26 cellular contexts compared by ENCODE assay signal in genomic region chr1:207079706-207080246, GRCh38. TPM values are rescaled to one million over a fixed set of nuclear protein-coding genes. Genes with fewer than 3 reads are reported as not detected.
DNase-seq lines count a peak whose midpoint lies in the region; TF ChIP-seq lines count a peak whose summit lies in the region.
"Had no signal": no experiment of that assay in that cellular context is flagged by ENCODE, and none has a peak within 500 bp of the region (broad histone marks: within the 10 kb centered on the region; RNA-seq: fewer than 3 reads in every experiment).

No MANE protein-coding gene starts in this region.

- H3K79me2 ChIP-seq in trophoblast cell (ENCODE audit: control insufficient read depth, insufficient read depth, low read length, poor library complexity) = no peaks in the 10 kb centered on the region

- H3K4me3 ChIP-seq in trophoblast cell (ENCODE audit: low read depth, low read length) = peak overlapping the region; percentile 4
- H3K4me3 ChIP-seq: GM23248 had no signal

- no peaks in the 10 kb centered on the region for H3K27me3 ChIP-seq in trophoblast cell (ENCODE audit: insufficient read depth, low read length)

- no peak overlapping the region for H2AK5ac ChIP-seq in trophoblast cell (ENCODE audit: low read length)

- H3K9me3 ChIP-seq in trophoblast cell (ENCODE audit: insufficient read depth, low read depth, low read length) = peaks cover 2% of the 10 kb centered on the region

- H3K27ac ChIP-seq in trophoblast cell (ENCODE audit: low read depth, low read length) = no peak overlapping the region
- H3K27ac ChIP-seq: 22Rv1, GM23248, KMS-11, RWPE1 had no signal

- no peak overlapping the region for H4K12ac ChIP-seq in trophoblast cell (ENCODE audit: low read depth, low read length)

- H3K27ac Mint-ChIP-seq in chondrocyte (ENCODE audit: unreplicated experiment) = no peak overlapping the region

- no peak overlapping the region for H3K4me2 ChIP-seq in trophoblast cell (ENCODE audit: low read length)
- H3K4me2 ChIP-seq: KMS-11 had no signal

- no peak overlapping the region for H2BK120ac ChIP-seq in trophoblast cell (ENCODE audit: insufficient read depth, low read length, poor library complexity)

- WGBS in trophoblast cell (ENCODE audit: extremely low coverage, insufficient coverage, insufficient read length) = no CpG with 5 or more reads among the region's 6 CpGs

- H3K4me3 Mint-ChIP-seq in chondrocyte (ENCODE audit: unreplicated experiment) = no peak overlapping the region

- no peak overlapping the region for H3K18ac ChIP-seq in trophoblast cell (ENCODE audit: low read length)

- H3K4me1 ChIP-seq in trophoblast cell (ENCODE audit: control insufficient read depth in 1 of 2, insufficient read depth in 2 of 2, low read length in 2 of 2) = peaks cover under 1% of the 10 kb centered on the region in 2 experiments

- peaks cover 3% of the 10 kb centered on the region for H3K27me3 Mint-ChIP-seq in chondrocyte (ENCODE audit: low read depth)

- H3K36me3 Mint-ChIP-seq in chondrocyte (ENCODE audit: low read depth) = peaks cover 4% of the 10 kb centered on the region

- DNase-seq in A172 (ENCODE audit: low spot score) = peak; percentile 66
- DNase-seq in M059J (ENCODE audit: low read depth) = peak; percentile 49
- peak; percentile 49 for DNase-seq in kidney tubule cell (ENCODE audit: low spot score)
- no peak for DNase-seq in trophoblast cell
- DNase-seq in pons (ENCODE audit: low spot score) = no peak
- DNase-seq in NCI-H2227 treated with DMSO at 0.1 percent for 48 hours (lab: John Stamatoyannopoulos, UW) = no peak
- DNase-seq in chondrocyte (ENCODE audit: low spot score) = no peak
- DNase-seq in COLO668 (lab: John Stamatoyannopoulos, UW; ENCODE audit: unreplicated experiment) = no peak
- DNase-seq: DMS53, GM23248, H7, IMR-90, NCI-H1092 treated with DMSO at 0.1 percent for 48 hours, NCI-H1436, NCI-H187, NCI-H2081 treated with DMSO at 0.1 percent for 48 hours, NCI-H2171 treated with DMSO at 0.1 percent for 48 hours, NCI-H446 treated with DMSO at 0.1 percent for 48 hours, NCI-H526 treated with DMSO at 0.1 percent for 48 hours, SHP77 had no signal

- TF ChIP-seq CTCF in chondrocyte (IDR thresholded peaks at IDR 0.05) = no peak

- no peak overlapping the region for H4K91ac ChIP-seq in trophoblast cell (ENCODE audit: low read depth, low read length)

- H3K4me1 Mint-ChIP-seq in chondrocyte (ENCODE audit: low read depth) = peaks cover 9% of the 10 kb centered on the region

- no peak overlapping the region for H3K9ac ChIP-seq in trophoblast cell (ENCODE audit: low read length)
- H3K9ac ChIP-seq: GM23248, KMS-11 had no signal

- no peak overlapping the region for H2AFZ ChIP-seq in trophoblast cell (ENCODE audit: insufficient read depth, low read length, poor library complexity)
- H2AFZ ChIP-seq: GM23248 had no signal

- H3K23ac ChIP-seq in trophoblast cell (ENCODE audit: low read length) = no peak overlapping the region

- no peaks in the 10 kb centered on the region for H3K79me1 ChIP-seq in trophoblast cell (ENCODE audit: low read length)

- H3K14ac ChIP-seq in trophoblast cell (ENCODE audit: low read length) = no peak overlapping the region

- H2BK5ac ChIP-seq in trophoblast cell (ENCODE audit: low read depth, low read length, poor library complexity) = no peak overlapping the region

- H3K36me3 ChIP-seq in trophoblast cell (ENCODE audit: control insufficient read depth in 1 of 2, insufficient read depth in 2 of 2, low read length in 2 of 2) = peaks cover 2 to 5% of the 10 kb centered on the region in 2 experiments

- H4K8ac ChIP-seq in trophoblast cell (ENCODE audit: low read depth, low read length) = no peak overlapping the region

- H2BK12ac ChIP-seq in trophoblast cell (ENCODE audit: low read length) = no peak overlapping the region

- no peaks in the 10 kb centered on the region for H3K9me3 Mint-ChIP-seq in chondrocyte (ENCODE audit: low read depth)

- H3K4ac ChIP-seq in trophoblast cell (ENCODE audit: low read depth, low read length) = no peak overlapping the region

RNA-seq across cellular contexts. Expression of gene C4BPB, which starts 8.9 kb away (rescaled TPM):
- 7.3 and 11.1 TPM in 2 replicates for total RNA-seq in A172 (2014; rRNA removed; shearing (Covaris generic))
- not detected in 2 replicates for total RNA-seq in M059J (2014; rRNA removed; shearing (Covaris generic))
- 0.37 and 0.42 TPM in 2 replicates for polyA plus RNA-seq in trophoblast cell (2013)
- not detected in 3 replicates for total RNA-seq in chondrocyte
- total RNA-seq: GM23248, H7, IMR-90, SK-MEL-5 had no signal
- polyA plus RNA-seq: BJ, GM23248, IMR-90 had no signal

RNA-seq across cellular contexts. Expression of gene C4BPA, which starts 24.3 kb away (rescaled TPM):
- total RNA-seq in A172 (2014; rRNA removed; shearing (Covaris generic)) = not detected in 2 replicates
- 0.10 TPM in 1 of 2 replicates, not detected in the other for total RNA-seq in M059J (2014; rRNA removed; shearing (Covaris generic))
- polyA plus RNA-seq in trophoblast cell (2013) = not detected in 2 replicates
- total RNA-seq in chondrocyte = not detected in 3 replicates
- total RNA-seq: Daoy, GM23248, H7, IMR-90, SK-MEL-5 had no signal
- polyA plus RNA-seq: BJ, GM23248, IMR-90 had no signal

RNA-seq across cellular contexts. Expression of gene PFKFB2, which starts 26.7 kb away (rescaled TPM):
- 15.6 and 17.4 TPM in 2 replicates for total RNA-seq in A172 (2014; rRNA removed; shearing (Covaris generic))
- 6.4 and 6.5 TPM in 2 replicates for total RNA-seq in M059J (2014; rRNA removed; shearing (Covaris generic))
- 7.5 and 7.6 TPM in 2 replicates for polyA plus RNA-seq in trophoblast cell (2013)
- total RNA-seq in chondrocyte = 13.3 to 15.5 TPM (median 14.8 TPM) in 3 replicates

RNA-seq across cellular contexts. Expression of gene YOD1, which starts 28.8 kb away (rescaled TPM):
- total RNA-seq in A172 (2014; rRNA removed; shearing (Covaris generic)) = 4.4 and 5.1 TPM in 2 replicates
- total RNA-seq in M059J (2014; rRNA removed; shearing (Covaris generic)) = 5.1 and 6.0 TPM in 2 replicates
- 9.4 and 9.6 TPM in 2 replicates for polyA plus RNA-seq in trophoblast cell (2013)
- 5.3 to 6.3 TPM (median 5.5 TPM) in 3 replicates for total RNA-seq in chondrocyte

RNA-seq across cellular contexts. Expression of gene C1orf116, which starts 47.2 kb away (rescaled TPM):
- total RNA-seq in A172 (2014; rRNA removed; shearing (Covaris generic)) = 0.31 and 1.4 TPM in 2 replicates
- total RNA-seq in M059J (2014; rRNA removed; shearing (Covaris generic)) = not detected in 2 replicates
- polyA plus RNA-seq in trophoblast cell (2013) = 2.6 and 2.8 TPM in 2 replicates
- total RNA-seq in chondrocyte = 0.07 to 0.10 TPM in 2 of 3 replicates, not detected in the other
- total RNA-seq: GM23248 had no signal
- polyA plus RNA-seq: BJ, GM23248 had no signal

Comparison
In these comparisons a context has a peak if more than half of its experiments do, and no peak if none do; other contexts are left out.
1. DNase-seq: peak in A172 (single experiment), M059J (single experiment) and kidney tubule cell (single experiment); none in trophoblast cell (0 of 2), pons (single experiment), NCI-H2227 treated with DMSO at 0.1 percent for 48 hours (single experiment), chondrocyte (single experiment) and COLO668 (single experiment).